In genomic region chr6:32945106-32945761, GRCh38 we compare ENCODE assay signal across 9 cellular contexts. TPM values are rescaled to one million over a fixed set of nuclear protein-coding genes. Genes with fewer than 3 reads are reported as not detected.
DNase-seq lines count a peak whose midpoint lies in the region; ATAC-seq and TF ChIP-seq lines count a peak whose summit lies in the region.
"Had no signal": no experiment of that assay in that cellular context is flagged by ENCODE, and none has a peak within 500 bp of the region (broad histone marks: within the 10 kb centered on the region; RNA-seq: fewer than 3 reads in every experiment).

No MANE protein-coding gene starts in this region.

- CTCF ChIA-PET in SK-N-SH (lab: Yijun Ruan, JAX): interaction anchor here (1.2 to 14.1 kb wide), 4 partner anchors 9 to 77 kb away, joined by 3 to 187 read pairs (median 26); partner anchors contain the start of gene HLA-DMA

- no peaks in the 10 kb centered on the region for H3K9me3 Mint-ChIP-seq in activated naive CD8-positive, alpha-beta T cell treated with anti-CD3 and anti-CD28 coated beads for 36 hours

- peaks cover 86% of the 10 kb centered on the region for H3K4me1 Mint-ChIP-seq in activated naive CD8-positive, alpha-beta T cell treated with anti-CD3 and anti-CD28 coated beads for 36 hours

- H3K4me3 Mint-ChIP-seq in activated naive CD8-positive, alpha-beta T cell treated with anti-CD3 and anti-CD28 coated beads for 36 hours: peak overlapping the region; percentile 48

- TF ChIP-seq RAD21 in SK-N-SH (IDR thresholded peaks at IDR 0.05; ENCODE audit: low read length): no peak

- no peak overlapping the region for H3K9ac ChIP-seq in MM.1S (ENCODE audit: low read length)
- H3K9ac ChIP-seq in SK-N-SH: no peak overlapping the region

- peak overlapping the region; percentile 98 for H3K27ac Mint-ChIP-seq in activated naive CD8-positive, alpha-beta T cell treated with anti-CD3 and anti-CD28 coated beads for 36 hours

- H3F3A ChIP-seq in MM.1S (ENCODE audit: insufficient read depth, low read length) (peaks cover 26% of the 10 kb centered on the region), SK-N-SH (replicated peaks; ENCODE audit: insufficient read depth) (no peaks in the 10 kb centered on the region)

- H3K36me3 Mint-ChIP-seq in activated naive CD8-positive, alpha-beta T cell treated with anti-CD3 and anti-CD28 coated beads for 36 hours: peaks cover 7% of the 10 kb centered on the region

- TF ChIP-seq EP300 in SK-N-SH (IDR thresholded peaks at IDR 0.05; ENCODE audit: borderline replicate concordance in 1 of 2, low read depth in 1 of 2, low read length in 1 of 2): no peak

- DNase-seq in MM.1S (no peak), renal cortical epithelial cell (ENCODE audit: low read depth) (peak; percentile 65), AG20443 (ENCODE audit: low spot score) (no peak), SK-N-SH (no peak), dedifferentiated amniotic fluid mesenchymal stem cell (ENCODE audit: extremely low spot score) (no peak)
- peak; percentile 77 for DNase-seq in activated naive CD8-positive, alpha-beta T cell treated with anti-CD3 and anti-CD28 coated beads for 36 hours
- DNase-seq: SHP77 had no signal

- no peaks in the 10 kb centered on the region for H3K27me3 Mint-ChIP-seq in activated naive CD8-positive, alpha-beta T cell treated with anti-CD3 and anti-CD28 coated beads for 36 hours

- POLR2A ChIA-PET in SK-N-SH (lab: Yijun Ruan, JAX): no interaction called here

- H3K79me2 ChIP-seq in MM.1S (ENCODE audit: low read length): no peaks in the 10 kb centered on the region
- no peaks in the 10 kb centered on the region for H3K79me2 ChIP-seq in SK-N-SH (ENCODE audit: insufficient read depth)

- no peaks in the 10 kb centered on the region for H3K36me3 ChIP-seq in MM.1S (replicated peaks; ENCODE audit: insufficient read depth, low read length)
- no peaks in the 10 kb centered on the region for H3K36me3 ChIP-seq in SK-N-SH (replicated peaks in 1 of 2; ENCODE audit: control insufficient read depth in 1 of 2, insufficient read depth in 2 of 2, low read length in 1 of 2)

- H2AFZ ChIP-seq in MM.1S (ENCODE audit: low read length) (no peak overlapping the region), SK-N-SH (ENCODE audit: low read depth) (no peak overlapping the region)

- H3K27ac ChIP-seq in MM.1S (ENCODE audit: low read length) (peak overlapping the region; percentile 65; the same call in 1 of the 2 replicates), SK-N-SH (ENCODE audit: low read depth in 2 of 2, low read length in 1 of 2) (no peak overlapping the region)

- no peaks in the 10 kb centered on the region for H4K20me1 ChIP-seq in MM.1S (ENCODE audit: insufficient read depth, low read length)
- no peaks in the 10 kb centered on the region for H4K20me1 ChIP-seq in SK-N-SH (ENCODE audit: insufficient read depth)

- no peak for ATAC-seq in GM21619 (IDR thresholded peaks at IDR 0.05; ENCODE audit: unreplicated experiment)

- H3K4me2 ChIP-seq in MM.1S (ENCODE audit: low read depth, low read length): peak overlapping the region; percentile 92; the same call in 1 of the 2 replicates
- no peak overlapping the region for H3K4me2 ChIP-seq in SK-N-SH

- H3K27me3 ChIP-seq in MM.1S (replicated peaks; ENCODE audit: insufficient read depth, low read length) (0 out of 2 replicates have a peak, but pooled peaks cover 2% of the 10 kb centered on the region), SK-N-SH (ENCODE audit: insufficient read depth) (peaks cover 18% of the 10 kb centered on the region; the same call in 1 of the 2 replicates)

- H3K4me3 ChIP-seq in GM08714 (ENCODE audit: low read length) (peak overlapping the region; percentile 63; the same call in 1 of the 2 replicates), MM.1S (ENCODE audit: low read length) (no peak overlapping the region), SK-N-SH (ENCODE audit: low read depth in 2 of 2, low read length in 1 of 2) (no peak overlapping the region)

- 24% methylated on average over 9 of the region's 9 CpGs for WGBS in SK-N-SH (ENCODE audit: low lambda C conversion rate)

- H3K4me1 ChIP-seq in MM.1S (ENCODE audit: low read length) (peaks cover 37% of the 10 kb centered on the region), SK-N-SH (ENCODE audit: control insufficient read depth in 1 of 2, insufficient read depth in 2 of 2, low read depth in 1 of 2, low read length in 1 of 2) (peaks cover 0 to 3% of the 10 kb centered on the region in 2 experiments; a peak in 1 of 4 replicates)

- no peaks in the 10 kb centered on the region for H3K9me2 ChIP-seq in MM.1S (replicated peaks; ENCODE audit: insufficient read depth, low read length)
- no peaks in the 10 kb centered on the region for H3K9me2 ChIP-seq in SK-N-SH

- TF ChIP-seq CTCF in MM.1S (IDR thresholded peaks at IDR 0.05; ENCODE audit: low read length) (no peak), SK-N-SH (IDR thresholded peaks at IDR 0.05) (no peak)

- H3K9me3 ChIP-seq in MM.1S (replicated peaks; ENCODE audit: insufficient read depth, low read length) (no peaks in the 10 kb centered on the region), SK-N-SH (peaks cover 6% of the 10 kb centered on the region)

TF ChIP-seq in SK-N-SH, 30 proteins besides CTCF, POLR2A, EP300 and RAD21:
- no peak for TF ChIP-seq MXI1 (IDR thresholded peaks at IDR 0.05; ENCODE audit: low read depth, low read length)
- TF ChIP-seq FOXM1 (IDR thresholded peaks at IDR 0.05; ENCODE audit: low read depth): no peak
- no peak for TF ChIP-seq NRF1 (IDR thresholded peaks at IDR 0.05; ENCODE audit: low read depth, low read length)
- TF ChIP-seq SMC3 (IDR thresholded peaks at IDR 0.05; ENCODE audit: low read depth, low read length): no peak
- TF ChIP-seq NFIC (IDR thresholded peaks at IDR 0.05; ENCODE audit: borderline replicate concordance): no peak
- no peak for TF ChIP-seq FOXJ3 (CRISPR knock-in tag; IDR thresholded peaks at IDR 0.05)
- TF ChIP-seq RFX5 (IDR thresholded peaks at IDR 0.05; ENCODE audit: low read length): no peak
- no peak for TF ChIP-seq IRF3 (IDR thresholded peaks at IDR 0.05; ENCODE audit: low read depth, low read length)
- no peak for TF ChIP-seq USF1 (IDR thresholded peaks at IDR 0.05; ENCODE audit: borderline replicate concordance, low read depth)

RNA-seq across cellular contexts. Expression of gene HLA-DMB, which starts 4.4 kb away (rescaled TPM):
- 1 to 10 TPM; 4.6 to 6.1 TPM for total RNA-seq in activated naive CD8-positive, alpha-beta T cell treated with anti-CD3 and anti-CD28 coated beads for 36 hours
- total RNA-seq in renal cortical epithelial cell: 2.1 and 18.9 TPM in 2 replicates
- polyA plus RNA-seq in SK-N-SH (2012; rRNA removed): 0.10 TPM in 1 of 2 replicates, not detected in the other
- polyA plus RNA-seq in SK-N-SH (2012; cell fraction: cytosol; rRNA removed): 0.03 TPM in 1 of 2 replicates, not detected in the other
- 0.05 and 0.06 TPM in 2 replicates for polyA plus RNA-seq in SK-N-SH (2012; cell fraction: nucleus; rRNA removed)

RNA-seq across cellular contexts. Expression of gene HLA-DMA, which starts 7.7 kb away (rescaled TPM):
- 10 to 100 TPM; 15.8 to 16.9 TPM for total RNA-seq in activated naive CD8-positive, alpha-beta T cell treated with anti-CD3 and anti-CD28 coated beads for 36 hours
- 1.9 and 6.1 TPM in 2 replicates for total RNA-seq in renal cortical epithelial cell
- 1.2 and 1.5 TPM in 2 replicates for polyA plus RNA-seq in SK-N-SH (2012; rRNA removed)
- polyA plus RNA-seq in SK-N-SH (2012; cell fraction: cytosol; rRNA removed): 0.75 and 1.3 TPM in 2 replicates
- polyA plus RNA-seq in SK-N-SH (2012; cell fraction: nucleus; rRNA removed): 6.5 and 7.7 TPM in 2 replicates

RNA-seq across cellular contexts. Expression of gene BRD2, which starts 23.2 kb away (rescaled TPM):
- total RNA-seq in activated naive CD8-positive, alpha-beta T cell treated with anti-CD3 and anti-CD28 coated beads for 36 hours: 100 to 1,000 TPM; 298 to 335 TPM
- 47.8 and 107 TPM in 2 replicates for total RNA-seq in renal cortical epithelial cell
- polyA plus RNA-seq in SK-N-SH (2012; rRNA removed): 104 and 116 TPM in 2 replicates
- 87.9 and 91.4 TPM in 2 replicates for polyA plus RNA-seq in SK-N-SH (2012; cell fraction: cytosol; rRNA removed)
- polyA plus RNA-seq in SK-N-SH (2012; cell fraction: nucleus; rRNA removed): 186 and 280 TPM in 2 replicates

Comparison
In these comparisons a context has a peak if more than half of its experiments do, and no peak if none do; other contexts are left out.
1. DNase-seq: peak in activated naive CD8-positive, alpha-beta T cell treated with anti-CD3 and anti-CD28 coated beads for 36 hours (single experiment) and renal cortical epithelial cell (single experiment); none in MM.1S (single experiment), AG20443 (single experiment), SK-N-SH (single experiment) and dedifferentiated amniotic fluid mesenchymal stem cell (single experiment).